Comparison of ENCODE assay signal across 17 cellular contexts in genomic region chr21:15277498-15277897, GRCh38.
"Had no signal": no experiment of that assay in that cellular context is flagged by ENCODE, and none has a peak within 500 bp of the region (broad histone marks: within the 10 kb centered on the region; RNA-seq: fewer than 3 reads in every experiment).

No MANE protein-coding gene starts in this region.

- DNase-seq: cortex of kidney; dorsolateral prefrontal cortex; effector CD8-positive, alpha-beta T cell; heart left ventricle; hippocampal formation; mammary epithelial cell; naive thymus-derived CD4-positive, alpha-beta T cell; nephron progenitor cell; stimulated activated CD4-positive, alpha-beta T cell treated with anti-CD3 and anti-CD28 coated beads, Interleukin-2, amount 100 ng/mL, for 24 hours; stimulated activated CD4-positive, alpha-beta T cell treated with anti-CD3 and anti-CD28 coated beads, Interleukin-4, amount 100 ng/mL, for 4 hours; stimulated activated naive B cell treated with anti-CD40 and anti-IgM and Interleukin-4, amounts not matched to agents 10 μg/mL and 1 μg/mL and 100 μg/mL, for 72 hours; stimulated activated naive CD8-positive, alpha-beta T cell treated with anti-CD3 and anti-CD28 coated beads, Interleukin-15, amount 100 ng/mL, for 72 hours had no signal

- H3K36me3 ChIP-seq: heart left ventricle, prostate gland had no signal

- ATAC-seq: heart left ventricle; left lobe of liver; naive thymus-derived CD4-positive, alpha-beta T cell; sciatic nerve; stimulated activated naive B cell treated with anti-CD40 and anti-IgM and Interleukin-4, amounts not matched to agents 10 μg/mL and 1 μg/mL and 100 μg/mL, for 72 hours; stimulated activated naive CD8-positive, alpha-beta T cell treated with anti-CD3 and anti-CD28 coated beads, Interleukin-15, amount 100 ng/mL, for 72 hours had no signal

- H3K9me3 ChIP-seq: prostate gland had no signal

- H3K4me3 ChIP-seq: dorsolateral prefrontal cortex, heart left ventricle, prostate gland, skin epidermis had no signal

- H3K9ac ChIP-seq: parathyroid adenoma had no signal

- H2AFZ ChIP-seq: parathyroid adenoma had no signal

- H3K27me3 ChIP-seq: dorsolateral prefrontal cortex, heart left ventricle had no signal

- H3K79me2 ChIP-seq: parathyroid adenoma had no signal

- H3K4me1 ChIP-seq: heart left ventricle, parathyroid adenoma, prostate gland had no signal
